ENCODE assay signal across 27 cellular contexts in the genomic region with DNA sequence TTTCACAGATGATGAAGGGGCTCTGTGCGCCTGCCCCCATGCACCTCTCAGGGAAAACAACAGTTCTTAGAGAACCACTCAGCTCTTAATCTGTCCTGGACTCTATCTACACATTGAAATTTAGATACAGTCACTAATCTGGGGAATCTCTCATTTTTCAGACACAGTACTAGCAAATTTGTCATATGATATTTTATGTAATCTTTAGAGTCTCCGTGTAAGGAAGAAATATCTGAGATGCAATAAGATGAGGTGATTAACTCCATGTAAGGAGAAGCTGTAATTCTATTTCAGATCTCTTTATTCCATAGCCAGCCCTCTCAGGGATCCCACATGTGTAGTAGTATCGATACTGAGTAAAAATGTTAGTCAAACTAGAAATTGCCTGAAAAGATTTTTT.
"Had no signal": no experiment of that assay in that cellular context is flagged by ENCODE, and none has a peak within 500 bp of the region (broad histone marks: within the 10 kb centered on the region; RNA-seq: fewer than 3 reads in every experiment).

No MANE protein-coding gene starts in this region.

- H3K4me3 Mint-ChIP-seq: activated CD4-positive, alpha-beta memory T cell treated with anti-CD3 and anti-CD28 coated beads for 36 hours; activated CD4-positive, alpha-beta T cell treated with anti-CD3 and anti-CD28 coated beads for 36 hours; activated CD4-positive, alpha-beta T cell treated with anti-CD3 and anti-CD28 coated beads, Interleukin-2, amount 10 ng/mL, durations not matched to agents 24 days and 14 days; activated CD8-positive, alpha-beta T cell treated with anti-CD3 and anti-CD28 coated beads, Interleukin-2, amount 10 ng/mL, durations not matched to agents 7 days and 5 days; activated naive CD4-positive, alpha-beta T cell treated with anti-CD3 and anti-CD28 coated beads, Interleukin-2, amount 10 ng/mL, durations not matched to agents 7 days and 5 days; activated naive CD8-positive, alpha-beta T cell treated with anti-CD3 and anti-CD28 coated beads, Interleukin-2, amount 10 ng/mL, durations not matched to agents 7 days and 5 days; activated T-cell treated with anti-CD3 and anti-CD28 coated beads, Interleukin-2, amount 50 U/mL, for 24 hours; activated T-cell treated with anti-CD3 and anti-CD28 coated beads, Interleukin-2, amount 50 U/mL, for 72 hours; dendritic cell treated with granulocyte-macrophage colony-stimulating factor and Interleukin-4, amounts not matched to agents 40 ng/mL and 50 ng/mL, for 4 days; endodermal cell had no signal

- H3K27me3 Mint-ChIP-seq: activated naive CD4-positive, alpha-beta T cell treated with anti-CD3 and anti-CD28 coated beads, Interleukin-2, amount 10 ng/mL, durations not matched to agents 7 days and 5 days; activated naive CD8-positive, alpha-beta T cell treated with anti-CD3 and anti-CD28 coated beads, Interleukin-2, amount 10 ng/mL, durations not matched to agents 7 days and 5 days; dendritic cell treated with granulocyte-macrophage colony-stimulating factor and Interleukin-4, amounts not matched to agents 40 ng/mL and 50 ng/mL, for 4 days had no signal

- H3K27ac ChIP-seq: ascending aorta, brain microvascular endothelial cell, colonic mucosa, heart left ventricle had no signal

- ATAC-seq: activated CD4-positive, alpha-beta T cell treated with anti-CD3 and anti-CD28 coated beads for 36 hours; activated CD8-positive, alpha-beta T cell treated with anti-CD3 and anti-CD28 coated beads, Interleukin-2, amount 10 ng/mL, durations not matched to agents 7 days and 5 days; activated naive CD4-positive, alpha-beta T cell treated with anti-CD3 and anti-CD28 coated beads, Interleukin-2, amount 50 U/mL, for 72 hours; activated T-cell treated with anti-CD3 and anti-CD28 coated beads, Interleukin-2, amount 50 U/mL, for 72 hours; esophagus mucosa; heart left ventricle had no signal

- DNase-seq: activated CD4-positive, alpha-beta memory T cell treated with anti-CD3 and anti-CD28 coated beads for 36 hours; activated CD4-positive, alpha-beta T cell treated with anti-CD3 and anti-CD28 coated beads for 36 hours; activated CD4-positive, alpha-beta T cell treated with anti-CD3 and anti-CD28 coated beads, Interleukin-2, amount 10 ng/mL, durations not matched to agents 24 days and 14 days; activated CD4-positive, CD25-positive, alpha-beta regulatory T cell; activated CD4-positive, CD25-positive, alpha-beta regulatory T cell treated with anti-CD3 and anti-CD28 coated beads, Interleukin-2, amount 50 U/mL, for 72 hours; activated CD8-positive, alpha-beta memory T cell treated with anti-CD3 and anti-CD28 coated beads, Interleukin-2, amount 50 U/mL, for 48 hours; activated CD8-positive, alpha-beta T cell treated with anti-CD3 and anti-CD28 coated beads, Interleukin-2, amount 10 ng/mL, durations not matched to agents 7 days and 5 days; activated gamma-delta T cell; activated naive CD4-positive, alpha-beta T cell; activated naive CD4-positive, alpha-beta T cell treated with anti-CD3 and anti-CD28 coated beads, Interleukin-2, amount 10 ng/mL, durations not matched to agents 7 days and 5 days; activated naive CD8-positive, alpha-beta T cell treated with anti-CD3 and anti-CD28 coated beads, Interleukin-2, amount 10 ng/mL, durations not matched to agents 7 days and 5 days; activated T-cell treated with anti-CD3 and anti-CD28 coated beads for 4 hours; activated T-cell treated with anti-CD3 and anti-CD28 coated beads, Interleukin-2, amount 50 U/mL, for 24 hours; activated T-cell treated with anti-CD3 and anti-CD28 coated beads, Interleukin-2, amount 50 U/mL, for 72 hours; brain microvascular endothelial cell; cerebellar nuclear complex; colonic mucosa; dorsolateral prefrontal cortex; effector memory CD4-positive, alpha-beta T cell; endodermal cell; foreskin fibroblast; heart left ventricle; T-helper 2 cell had no signal

- H3K36me3 ChIP-seq: ascending aorta, brain microvascular endothelial cell, colonic mucosa, heart left ventricle had no signal

- H3K9me3 ChIP-seq: ascending aorta, colonic mucosa, heart left ventricle had no signal

- H3K36me3 Mint-ChIP-seq: activated CD4-positive, alpha-beta memory T cell treated with anti-CD3 and anti-CD28 coated beads for 36 hours; activated naive CD4-positive, alpha-beta T cell treated with anti-CD3 and anti-CD28 coated beads, Interleukin-2, amount 10 ng/mL, durations not matched to agents 7 days and 5 days; activated naive CD4-positive, alpha-beta T cell treated with anti-CD3 and anti-CD28 coated beads, Interleukin-2, amount 50 U/mL, for 72 hours; activated naive CD8-positive, alpha-beta T cell treated with anti-CD3 and anti-CD28 coated beads, Interleukin-2, amount 10 ng/mL, durations not matched to agents 7 days and 5 days had no signal

- H3K4me3 ChIP-seq: ascending aorta, colonic mucosa, dorsolateral prefrontal cortex, heart left ventricle had no signal

- H3K4me1 Mint-ChIP-seq: activated CD4-positive, alpha-beta T cell treated with anti-CD3 and anti-CD28 coated beads for 36 hours; activated CD4-positive, alpha-beta T cell treated with anti-CD3 and anti-CD28 coated beads, Interleukin-2, amount 10 ng/mL, durations not matched to agents 24 days and 14 days; activated naive CD4-positive, alpha-beta T cell treated with anti-CD3 and anti-CD28 coated beads, Interleukin-2, amount 10 ng/mL, durations not matched to agents 7 days and 5 days; activated naive CD8-positive, alpha-beta T cell treated with anti-CD3 and anti-CD28 coated beads, Interleukin-2, amount 10 ng/mL, durations not matched to agents 7 days and 5 days had no signal

- H3K27ac Mint-ChIP-seq: activated CD4-positive, alpha-beta memory T cell treated with anti-CD3 and anti-CD28 coated beads for 36 hours; activated CD4-positive, alpha-beta T cell treated with anti-CD3 and anti-CD28 coated beads for 36 hours; activated CD4-positive, alpha-beta T cell treated with anti-CD3 and anti-CD28 coated beads, Interleukin-2, amount 10 ng/mL, durations not matched to agents 24 days and 14 days; activated CD8-positive, alpha-beta T cell treated with anti-CD3 and anti-CD28 coated beads, Interleukin-2, amount 10 ng/mL, durations not matched to agents 7 days and 5 days; activated naive CD4-positive, alpha-beta T cell treated with anti-CD3 and anti-CD28 coated beads, Interleukin-2, amount 10 ng/mL, durations not matched to agents 7 days and 5 days; activated naive CD4-positive, alpha-beta T cell treated with anti-CD3 and anti-CD28 coated beads, Interleukin-2, amount 50 U/mL, for 72 hours; activated naive CD8-positive, alpha-beta T cell treated with anti-CD3 and anti-CD28 coated beads, Interleukin-2, amount 10 ng/mL, durations not matched to agents 7 days and 5 days; activated T-cell treated with anti-CD3 and anti-CD28 coated beads, Interleukin-2, amount 50 U/mL, for 24 hours; activated T-cell treated with anti-CD3 and anti-CD28 coated beads, Interleukin-2, amount 50 U/mL, for 72 hours; dendritic cell treated with granulocyte-macrophage colony-stimulating factor and Interleukin-4, amounts not matched to agents 40 ng/mL and 50 ng/mL, for 4 days; endodermal cell had no signal

- H3K4me1 ChIP-seq: ascending aorta, colonic mucosa, heart left ventricle had no signal

- H3K9me3 Mint-ChIP-seq: activated CD4-positive, alpha-beta memory T cell treated with anti-CD3 and anti-CD28 coated beads for 36 hours; activated CD4-positive, alpha-beta T cell treated with anti-CD3 and anti-CD28 coated beads, Interleukin-2, amount 10 ng/mL, durations not matched to agents 24 days and 14 days; activated naive CD4-positive, alpha-beta T cell treated with anti-CD3 and anti-CD28 coated beads, Interleukin-2, amount 10 ng/mL, durations not matched to agents 7 days and 5 days; activated naive CD4-positive, alpha-beta T cell treated with anti-CD3 and anti-CD28 coated beads, Interleukin-2, amount 50 U/mL, for 72 hours; activated naive CD8-positive, alpha-beta T cell treated with anti-CD3 and anti-CD28 coated beads, Interleukin-2, amount 10 ng/mL, durations not matched to agents 7 days and 5 days; activated T-cell treated with anti-CD3 and anti-CD28 coated beads, Interleukin-2, amount 50 U/mL, for 24 hours; activated T-cell treated with anti-CD3 and anti-CD28 coated beads, Interleukin-2, amount 50 U/mL, for 72 hours; dendritic cell treated with granulocyte-macrophage colony-stimulating factor and Interleukin-4, amounts not matched to agents 40 ng/mL and 50 ng/mL, for 4 days; endodermal cell had no signal

- H3K27me3 ChIP-seq: ascending aorta, brain microvascular endothelial cell, colonic mucosa, dorsolateral prefrontal cortex, heart left ventricle had no signal
